In genomic region chr3:119768668-119769393, GRCh38 we compare ENCODE assay signal across 24 cellular contexts. TPM values are rescaled to one million over a fixed set of nuclear protein-coding genes. Genes with fewer than 3 reads are reported as not detected.
A peak's percentile ranks its signal among the peaks of the same experiment; 100 is the strongest.
DNase-seq lines count a peak whose midpoint lies in the region; ATAC-seq and TF ChIP-seq lines count a peak whose summit lies in the region.
"Had no signal": no experiment of that assay in that cellular context is flagged by ENCODE, and none has a peak within 500 bp of the region (broad histone marks: within the 10 kb centered on the region; RNA-seq: fewer than 3 reads in every experiment).

No MANE protein-coding gene starts in this region.

- TF ChIP-seq POLR2A in transverse colon (IDR thresholded peaks at IDR 0.05), result no peak
- no peak for TF ChIP-seq POLR2A in Peyer's patch (IDR thresholded peaks at IDR 0.05)

- no peaks in the 10 kb centered on the region for H3K79me2 ChIP-seq in osteoblast (ENCODE audit: insufficient read depth, low read length)

- H4K20me1 ChIP-seq in osteoblast (ENCODE audit: insufficient read depth, low read length), result no peaks in the 10 kb centered on the region
- H4K20me1 ChIP-seq: BLaER1 treated with 17β-estradiol and CSF1 and Interleukin-3, amounts not matched to agents 10 nM and 100 nM had no signal

- H3K4me1 ChIP-seq in osteoblast (ENCODE audit: insufficient read depth, low read length) (peaks cover 7% of the 10 kb centered on the region), transverse colon (peaks cover 0 to 7% (median 0%) of the 10 kb centered on the region in 4 donors), Peyer's patch (no peaks in the 10 kb centered on the region)

- peak; percentile 83 for ATAC-seq in left colon
- ATAC-seq in HG03354 (IDR thresholded peaks at IDR 0.05; ENCODE audit: poor library complexity, severe bottlenecking, unreplicated experiment), result no peak
- ATAC-seq: PC-3, Right ventricle myocardium inferior had no signal

- H3K27ac ChIP-seq in brain microvascular endothelial cell (peak overlapping the region; percentile 92), osteoblast (ENCODE audit: low read depth, low read length) (peak overlapping the region; percentile 98), transverse colon (peak overlapping the region in 3 of 4 donors; percentile 4 to 68 (median 66)), Peyer's patch (peak overlapping the region in 2 of 4 donors; percentile 34 to 42)
- H3K27ac ChIP-seq: BLaER1 treated with 17β-estradiol and CSF1 and Interleukin-3, amounts not matched to agents 10 nM and 100 nM; KMS-11 had no signal

- H3K4me3 ChIP-seq in brain microvascular endothelial cell (ENCODE audit: low read depth, low read length) (no peak overlapping the region), osteoblast (ENCODE audit: insufficient read depth, low read length) (peak overlapping the region; percentile 33), transverse colon (no peak overlapping the region), Peyer's patch (no peak overlapping the region)
- H3K4me3 ChIP-seq: BLaER1 treated with 17β-estradiol and CSF1 and Interleukin-3, amounts not matched to agents 10 nM and 100 nM had no signal

- DNase-seq in brain microvascular endothelial cell (no peak), left colon (no peak), osteoblast (ENCODE audit: insufficient read length, low spot score, missing footprints) (peak; percentile 21), transverse colon (no peak), Peyer's patch (no peak), NCI-H1930 (lab: John Stamatoyannopoulos, UW) (no peak)
- DNase-seq: AML-193; CD4-positive, alpha-beta memory T cell; COR-L47; DMS53; GOT3; MM.1S; NCI-H2029 treated with DMSO at 0.1 percent for 48 hours; NCI-H446 treated with DMSO at 0.1 percent for 48 hours; NCI-H526; NCI-H82; NK-92 treated with Interleukin-12 subunit alpha and Interleukin-12 subunit beta, amount 100 ng/mL, for 24 hours; PC-3 had no signal

- TF ChIP-seq CTCF in brain microvascular endothelial cell (IDR thresholded peaks at IDR 0.05; ENCODE audit: low read depth, low read length, missing control alignments) (no peak), osteoblast (IDR thresholded peaks at IDR 0.05; ENCODE audit: extremely low read depth, low read depth, low read length) (no peak), transverse colon (IDR thresholded peaks at IDR 0.05) (no peak), Peyer's patch (IDR thresholded peaks at IDR 0.05) (no peak)

- TF ChIP-seq EP300 in transverse colon (IDR thresholded peaks at IDR 0.05; ENCODE audit: low read depth), result no peak

- no peaks in the 10 kb centered on the region for H3K9me3 ChIP-seq in osteoblast (ENCODE audit: low read depth, low read length)
- no peaks in the 10 kb centered on the region for H3K9me3 ChIP-seq in transverse colon
- H3K9me3 ChIP-seq in Peyer's patch, result no peaks in the 10 kb centered on the region

- 69 to 90% methylated on average over 3 to 9 of the region's 9 CpGs for WGBS in transverse colon (ENCODE audit: low coverage in 1 of 2), 2 donors

- intact Hi-C loops in left colon (cut with DNase I, micrococcal nuclease), result no loop called here
- intact Hi-C loops in transverse colon (cut with DNase I; ENCODE audit: low total_unique reads), result no loop called here

- H2AFZ ChIP-seq in osteoblast (ENCODE audit: low read length), result peak overlapping the region; percentile 71

- H3K4me2 ChIP-seq in osteoblast (ENCODE audit: insufficient read depth, low read length), result peak overlapping the region; percentile 74
- H3K4me2 ChIP-seq: BLaER1 treated with 17β-estradiol and CSF1 and Interleukin-3, amounts not matched to agents 10 nM and 100 nM; KMS-11 had no signal

- H3K27me3 ChIP-seq in brain microvascular endothelial cell (replicated peaks) (no peaks in the 10 kb centered on the region), osteoblast (ENCODE audit: insufficient read depth, low read length) (no peaks in the 10 kb centered on the region), transverse colon (no peaks in the 10 kb centered on the region), Peyer's patch (no peaks in the 10 kb centered on the region)
- H3K27me3 ChIP-seq: BLaER1 treated with 17β-estradiol and CSF1 and Interleukin-3, amounts not matched to agents 10 nM and 100 nM had no signal

- no peaks in the 10 kb centered on the region for H3K36me3 ChIP-seq in brain microvascular endothelial cell (replicated peaks)
- H3K36me3 ChIP-seq in osteoblast (ENCODE audit: insufficient read depth, low read length), result no peaks in the 10 kb centered on the region
- H3K36me3 ChIP-seq in transverse colon, result no peaks in the 10 kb centered on the region
- H3K36me3 ChIP-seq in Peyer's patch, result no peaks in the 10 kb centered on the region
- H3K36me3 ChIP-seq: BLaER1 treated with 17β-estradiol and CSF1 and Interleukin-3, amounts not matched to agents 10 nM and 100 nM had no signal

- in situ Hi-C loops in brain microvascular endothelial cell (cut with HindIII; ENCODE audit: low pct_ligation_motif_present, low sequenced_read_pairs), result no loop called here
- in situ Hi-C loops in transverse colon (cut with MboI; ENCODE audit: low pct_ligation_motif_present in 1 of 4, low pct_unique_long_range_greater_than_20kb in 1 of 4, low sequenced_read_pairs in 3 of 4), result no loop called here

RNA-seq across cellular contexts. Expression of gene NR1I2, which starts 13.1 kb away (rescaled TPM):
- total RNA-seq in left colon, result 10 to 100 TPM; 71.2 to 90.8 TPM
- total RNA-seq in osteoblast, result 0.36 TPM in 1 of 2 replicates, not detected in the other
- 100 to 1,000 TPM in 2 of 4 donors, 10 to 100 TPM in 2; 78.0 to 271 (median 158) TPM for total RNA-seq in transverse colon
- 100 to 1,000 TPM in 3 of 4 donors, 10 to 100 TPM in 1; 56.9 to 572 (median 406) TPM for total RNA-seq in Peyer's patch
- total RNA-seq: G401, Right ventricle myocardium inferior, SK-MEL-5 had no signal

Comparison
In these comparisons a context has a peak if more than half of its experiments do, and no peak if none do; other contexts are left out.
1. RNA of gene NR1I2, which starts 13.1 kb away (total RNA-seq): 56.9 to 572 TPM in Peyer's patch, 78.0 to 271 TPM in transverse colon and 71.2 to 90.8 TPM in left colon; 0.36 TPM in osteoblast; every median in the first group is over 10 times any median in the second.